8 cellular contexts compared by ENCODE assay signal in the genomic region with DNA sequence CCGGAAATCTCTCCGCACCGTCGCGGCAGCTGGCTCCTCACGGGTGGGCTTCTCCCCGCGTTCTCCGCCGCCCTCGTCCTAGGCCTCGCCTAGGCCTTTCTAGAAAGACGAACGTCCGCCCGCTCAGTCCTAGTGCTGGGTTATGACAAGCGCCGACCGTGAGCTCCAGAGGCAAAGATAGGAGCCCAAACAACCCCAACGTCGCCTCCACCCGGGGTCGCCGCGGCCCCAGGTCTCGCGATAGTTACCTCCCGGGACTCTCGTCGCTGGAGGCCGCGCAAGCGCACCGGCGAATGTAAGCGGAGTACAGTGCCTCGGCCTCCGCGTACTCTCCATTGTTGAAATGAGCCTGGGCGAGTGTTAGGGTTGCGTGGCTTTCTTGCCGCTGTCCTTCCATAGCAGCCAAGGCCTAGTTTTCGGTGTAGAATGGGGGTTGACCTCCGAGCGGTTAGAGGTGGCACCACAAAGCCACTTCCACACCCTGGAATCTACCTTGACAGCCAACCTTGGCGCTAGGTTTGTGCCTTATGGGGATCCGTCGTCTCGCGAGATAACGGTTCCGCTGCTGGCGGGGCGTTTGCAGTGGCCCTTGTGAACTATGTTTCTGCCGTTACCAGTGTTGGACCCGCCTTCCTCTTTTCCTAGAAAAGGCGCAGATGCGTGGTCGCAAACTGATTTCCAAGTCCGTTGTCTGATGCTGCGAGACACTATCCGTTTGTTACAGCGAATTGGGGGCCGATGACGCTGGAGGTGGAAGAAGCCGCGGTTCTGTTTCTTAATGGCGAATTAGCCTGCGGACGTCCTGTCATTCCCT. TPM values are rescaled to one million over a fixed set of nuclear protein-coding genes. Genes with fewer than 3 reads are reported as not detected.
DNase-seq lines count a peak whose midpoint lies in the region; ATAC-seq and TF ChIP-seq lines count a peak whose summit lies in the region.

A gene (minus strand): TSS at position 526 of the 814 bp plus-strand sequence. CDS start 129 bp downstream, at position 397.

- WGBS in spleen, 5 donors, result 0% methylated on average over 55 to 70 of the region's 70 CpGs

- peak within 1 kb of the TSS; percentile 99 for H3K4me3 Mint-ChIP-seq in activated B cell treated with CpG ODN at 0.5 μM for 24 hours

- peaks cover 26% of the 10 kb centered on the region for H3K36me3 Mint-ChIP-seq in activated B cell treated with CpG ODN at 0.5 μM for 24 hours (ENCODE audit: low read depth)

- POLR2A ChIA-PET in activated B cell treated with CpG ODN at 0.5 μM for 24 hours (lab: Charles Lee), result interaction anchor here (0.8 to 1.7 kb wide), 10 partner anchors 10 to 1341 kb away, joined by 3 to 11 read pairs (median 3); a partner anchor contains a TSS

- CTCF ChIA-PET in activated B cell treated with CpG ODN at 0.5 μM for 24 hours (lab: Charles Lee), result no interaction called here

- H3K27ac ChIP-seq in spleen, result peak within 1 kb of the TSS; percentile 93 to 98 (median 96)

- peaks cover 7% of the 10 kb centered on the region for H3K27me3 Mint-ChIP-seq in activated B cell treated with CpG ODN at 0.5 μM for 24 hours

- peak within 1 kb of the TSS; percentile 80 to 85 for H3K4me3 ChIP-seq in cardiac fibroblast (replicated peaks in 1 of 2; ENCODE audit: low read depth in 2 of 2, low read length in 2 of 2)
- peak within 1 kb of the TSS; percentile 57 to 81 (median 70) for H3K4me3 ChIP-seq in spleen

- no peaks in the 10 kb centered on the region for H3K9me3 ChIP-seq in spleen

- DNase-seq in AG09319 (ENCODE audit: extremely low read depth, low read depth) (peak; percentile 86), NCI-H345 (lab: John Stamatoyannopoulos, UW) (peak; percentile 95), activated B cell treated with CpG ODN at 0.5 μM for 24 hours (peak; percentile 91), cardiac fibroblast (ENCODE audit: low read depth in 2 of 2) (peak; percentile 96 to 98), inferior parietal cortex (ENCODE audit: extremely low spot score) (peak; percentile 95), spleen (peak; percentile 97)

- peak within 1 kb of the TSS; percentile 99 for H3K27ac Mint-ChIP-seq in activated B cell treated with CpG ODN at 0.5 μM for 24 hours

- ATAC-seq in GM19025 (IDR thresholded peaks at IDR 0.05; ENCODE audit: low read depth, unreplicated experiment) (peak; percentile 82), HG03280 (IDR thresholded peaks at IDR 0.05; ENCODE audit: unreplicated experiment) (peak; percentile 88), activated B cell treated with CpG ODN at 0.5 μM for 24 hours (ENCODE audit: low read depth) (peak; percentile 91)

- H3K36me3 ChIP-seq in spleen, result no peaks in the 10 kb centered on the region

- peak; percentile 15 to 72 (median 64) for TF ChIP-seq POLR2A in spleen (IDR thresholded peaks at IDR 0.05)

- TF ChIP-seq CTCF in AG09319 (IDR thresholded peaks at IDR 0.05; ENCODE audit: low read depth, low read length) (no peak), activated B cell treated with CpG ODN at 0.5 μM for 24 hours (IDR thresholded peaks at IDR 0.05) (no peak), cardiac fibroblast (IDR thresholded peaks at IDR 0.05; ENCODE audit: low read depth, low read length) (no peak), spleen (IDR thresholded peaks at IDR 0.05 in 8 of 11, conservative IDR thresholded peaks at IDR 0.05 in 3 of 11) (peak in 6 of 11 experiments; percentile 4 to 43 (median 33))

- intact Hi-C loops in activated B cell treated with CpG ODN at 0.5 μM for 24 hours (cut with micrococcal nuclease), result loop anchor here (1.0 to 10.0 kb wide), 10 partner anchors 9 to 1341 kb away; a partner anchor contains a TSS
- intact Hi-C loops in spleen (cut with DNase I; ENCODE audit: low total_unique reads), result no loop called here

- peaks cover 23 to 54% (median 46%) of the 10 kb centered on the region in 6 donors for H3K4me1 ChIP-seq in spleen

- H3K9me3 Mint-ChIP-seq in activated B cell treated with CpG ODN at 0.5 μM for 24 hours, result no peaks in the 10 kb centered on the region

- H3K27me3 ChIP-seq in spleen (replicated peaks in 1 of 7), result no peaks in the 10 kb centered on the region

- H3K4me1 Mint-ChIP-seq in activated B cell treated with CpG ODN at 0.5 μM for 24 hours, result peaks cover 44% of the 10 kb centered on the region

RNA-seq across cellular contexts. Expression of the gene that starts here (rescaled TPM):
- total RNA-seq in activated B cell treated with CpG ODN at 0.5 μM for 24 hours, result 18.4 and 22.8 TPM in 2 replicates
- 10 to 100 TPM; 17.7 to 32.8 (median 24.5) TPM for total RNA-seq in spleen
- polyA plus RNA-seq in spleen, result 10 to 100 TPM; 24.8 to 47.6 (median 32.1) TPM

Comparison
In these comparisons a context has a peak if more than half of its experiments do, and no peak if none do; other contexts are left out.
1. Peak in every context shown above with its lines: DNase-seq, ATAC-seq, H3K4me3 ChIP-seq and H3K27ac ChIP-seq.
2. CTCF ChIP-seq: peak in spleen (6 of 11); none in AG09319 (single experiment), activated B cell treated with CpG ODN at 0.5 μM for 24 hours (single experiment) and cardiac fibroblast (single experiment).